Comparison of ENCODE assay signal across 8 cellular contexts in genomic region chr1:204190212-204191211, GRCh38. TPM values are rescaled to one million over a fixed set of nuclear protein-coding genes. Genes with fewer than 3 reads are reported as not detected.
DNase-seq lines count a peak whose midpoint lies in the region; ATAC-seq, FAIRE-seq and TF ChIP-seq lines count a peak whose summit lies in the region.

No MANE protein-coding gene starts in this region.

- H3K4me1 Mint-ChIP-seq in stimulated activated memory B cell treated with anti-CD40 and anti-IgM and Interleukin-4, amounts not matched to agents 10 μg/mL and 1 μg/mL and 100 μg/mL, for 72 hours = peaks cover 7% of the 10 kb centered on the region
- H3K4me1 Mint-ChIP-seq in immature natural killer cell = peaks cover 5 to 6% of the 10 kb centered on the region in 2 donors

- DNase-seq in AG04450 (ENCODE audit: low read depth, low spot score) = no peak
- no peak for DNase-seq in iPS DF 6.9 (ENCODE audit: low read depth, low spot score)
- no peak for DNase-seq in immature natural killer cell
- no peak for DNase-seq in urothelium cell line (ENCODE audit: low spot score)

- TF ChIP-seq CTCF in AG04450 (IDR thresholded peaks at IDR 0.05; ENCODE audit: low read depth, low read length) = no peak
- TF ChIP-seq CTCF in VCaP (conservative IDR thresholded peaks at IDR 0.05) = no peak

- H3K4me3 ChIP-seq in AG04450 (ENCODE audit: low read depth, low read length) = peak overlapping the region; percentile 17; the same call in 1 of the 2 replicates
- H3K4me3 ChIP-seq in HUES6 (ENCODE audit: low read depth, low read length) = peak overlapping the region; percentile 27
- H3K4me3 ChIP-seq in iPS DF 6.9 (ENCODE audit: low read length) = peak overlapping the region; percentile 2; the same call in 1 of the 2 replicates

- H3K9ac ChIP-seq in HUES6 (ENCODE audit: low read length) = no peak overlapping the region

- H3K9me3 ChIP-seq in AG04450 (ENCODE audit: control insufficient read depth, insufficient read depth, low read length) (no peaks in the 10 kb centered on the region), HUES6 (ENCODE audit: control insufficient read depth, insufficient read depth, low read depth, low read length) (no peaks in the 10 kb centered on the region), iPS DF 6.9 (ENCODE audit: control insufficient read depth, insufficient read depth, low read length) (no peaks in the 10 kb centered on the region)

- no peak overlapping the region for H3K4me3 Mint-ChIP-seq in stimulated activated memory B cell treated with anti-CD40 and anti-IgM and Interleukin-4, amounts not matched to agents 10 μg/mL and 1 μg/mL and 100 μg/mL, for 72 hours
- H3K4me3 Mint-ChIP-seq in immature natural killer cell = peak overlapping the region in 2 of 5 donors; percentile 16 to 61

- no CpG with 5 or more reads among the region's 44 CpGs for WGBS in iPS DF 6.9 (ENCODE audit: insufficient coverage, insufficient read length)

- peak; percentile 35 for ATAC-seq in stimulated activated memory B cell treated with anti-CD40 and anti-IgM and Interleukin-4, amounts not matched to agents 10 μg/mL and 1 μg/mL and 100 μg/mL, for 72 hours
- ATAC-seq in GM21825 (IDR thresholded peaks at IDR 0.05; ENCODE audit: unreplicated experiment) = no peak

- H3K27me3 ChIP-seq in AG04450 (ENCODE audit: control insufficient read depth, insufficient read depth, low read length) (peaks cover 6% of the 10 kb centered on the region), HUES6 (ENCODE audit: control insufficient read depth, insufficient read depth, low read length) (peaks cover 73% of the 10 kb centered on the region), iPS DF 6.9 (ENCODE audit: control insufficient read depth, insufficient read depth, low read length) (peaks cover 4% of the 10 kb centered on the region; the same call in 1 of the 2 replicates)

- peaks cover 93% of the 10 kb centered on the region for H3K27me3 Mint-ChIP-seq in stimulated activated memory B cell treated with anti-CD40 and anti-IgM and Interleukin-4, amounts not matched to agents 10 μg/mL and 1 μg/mL and 100 μg/mL, for 72 hours
- H3K27me3 Mint-ChIP-seq in immature natural killer cell (ENCODE audit: low read depth in 3 of 3) = peaks cover 6 to 23% (median 13%) of the 10 kb centered on the region in 3 donors

- H3K27ac ChIP-seq in AG04450 (ENCODE audit: low read depth, low read length) (no peak overlapping the region), HUES6 (ENCODE audit: low read depth, low read length) (no peak overlapping the region), VCaP (peak overlapping the region; percentile 13; the same call in 1 of the 2 replicates), iPS DF 6.9 (ENCODE audit: low read length) (no peak overlapping the region)

- H3K36me3 Mint-ChIP-seq in stimulated activated memory B cell treated with anti-CD40 and anti-IgM and Interleukin-4, amounts not matched to agents 10 μg/mL and 1 μg/mL and 100 μg/mL, for 72 hours = no peaks in the 10 kb centered on the region
- H3K36me3 Mint-ChIP-seq in immature natural killer cell = peaks cover 0 to 3% (median 0%) of the 10 kb centered on the region in 3 donors

- H3K4me1 ChIP-seq in HUES6 (ENCODE audit: control insufficient read depth, insufficient read depth, low read length) (0 out of 2 replicates have a peak, but pooled peaks cover 2% of the 10 kb centered on the region), iPS DF 6.9 (ENCODE audit: control insufficient read depth, insufficient read depth, low read length) (peaks cover 2% of the 10 kb centered on the region; the same call in 1 of the 2 replicates)

- no peak for FAIRE-seq in urothelium cell line (lab: Jason Lieb, UNC)

- H3K27ac Mint-ChIP-seq in stimulated activated memory B cell treated with anti-CD40 and anti-IgM and Interleukin-4, amounts not matched to agents 10 μg/mL and 1 μg/mL and 100 μg/mL, for 72 hours = no peak overlapping the region
- no peak overlapping the region for H3K27ac Mint-ChIP-seq in immature natural killer cell

- POLR2A ChIA-PET in AG04450 (lab: Yijun Ruan, JAX) = interaction anchor here (0.9 kb wide), 1 partner anchor 63 kb away, joined by 3 read pairs; no protein-coding TSS in a partner anchor

- CTCF ChIA-PET in AG04450 (lab: Charles Lee) = interaction anchor here (0.8 to 3.3 kb wide), 8 partner anchors 16 to 313 kb away, joined by 3 to 39 read pairs (median 6); partner anchors contain the start of gene GOLT1A

- H3K36me3 ChIP-seq in HUES6 (ENCODE audit: control insufficient read depth, insufficient read depth, low read length) = no peaks in the 10 kb centered on the region
- H3K36me3 ChIP-seq in iPS DF 6.9 (ENCODE audit: control insufficient read depth, insufficient read depth, low read length) = no peaks in the 10 kb centered on the region

- peaks cover 4% of the 10 kb centered on the region for H3K9me3 Mint-ChIP-seq in stimulated activated memory B cell treated with anti-CD40 and anti-IgM and Interleukin-4, amounts not matched to agents 10 μg/mL and 1 μg/mL and 100 μg/mL, for 72 hours
- H3K9me3 Mint-ChIP-seq in immature natural killer cell = peaks cover 0 to 2% (median 0%) of the 10 kb centered on the region in 6 donors

RNA-seq across cellular contexts. Expression of gene KISS1, which starts 5.8 kb away (rescaled TPM):
- polyA plus RNA-seq in AG04450 (2011; rRNA removed) (3.4 and 7.0 TPM in 2 replicates), immature natural killer cell (not detected)
- polyA minus RNA-seq in AG04450 (2011; rRNA and poly(A)+ RNA removed) = 2.0 and 3.2 TPM in 2 replicates

RNA-seq across cellular contexts. Expression of gene GOLT1A, which starts 23.3 kb away (rescaled TPM):
- polyA plus RNA-seq in AG04450 (2011; rRNA removed) (not detected in 2 replicates), immature natural killer cell (not detected)
- polyA minus RNA-seq in AG04450 (2011; rRNA and poly(A)+ RNA removed) = not detected in 2 replicates

RNA-seq across cellular contexts. Expression of gene REN, which starts 24.4 kb away (rescaled TPM):
- 0.72 and 0.94 TPM in 2 replicates for polyA plus RNA-seq in AG04450 (2011; rRNA removed)
- 0.23 TPM in 1 of 2 replicates, not detected in the other for polyA minus RNA-seq in AG04450 (2011; rRNA and poly(A)+ RNA removed)
- not detected for polyA plus RNA-seq in immature natural killer cell

RNA-seq across cellular contexts. Expression of gene ETNK2, which starts 38.7 kb away (rescaled TPM):
- polyA plus RNA-seq in AG04450 (2011; rRNA removed) (25.1 and 25.6 TPM in 2 replicates), immature natural killer cell (1 to 10 TPM; 1.4 to 4.8 (median 3.7) TPM)
- polyA minus RNA-seq in AG04450 (2011; rRNA and poly(A)+ RNA removed) = 25.6 and 33.5 TPM in 2 replicates
